ENCODE assay signal across 22 cellular contexts in the genomic region with DNA sequence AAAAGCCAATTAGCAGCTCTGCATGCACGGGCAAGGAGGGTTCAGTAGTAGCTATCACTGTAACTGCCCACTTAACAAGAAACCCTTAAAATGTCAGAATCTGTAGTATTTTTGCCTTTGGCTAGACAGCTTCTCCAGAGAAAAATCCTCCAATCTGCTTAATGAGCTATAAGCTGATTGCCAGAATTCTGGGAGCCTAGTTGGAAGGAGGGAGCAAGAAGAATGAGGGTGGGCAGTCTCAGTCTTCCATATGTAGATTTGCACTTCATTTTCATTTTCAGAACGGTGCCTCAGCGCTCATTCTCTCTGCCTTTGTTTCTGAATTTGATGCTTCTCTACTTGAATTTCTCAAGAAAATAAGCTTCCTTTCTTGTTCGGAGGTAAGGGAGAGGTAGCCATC.
"Had no signal": no experiment of that assay in that cellular context is flagged by ENCODE, and none has a peak within 500 bp of the region (broad histone marks: within the 10 kb centered on the region; RNA-seq: fewer than 3 reads in every experiment).

No MANE protein-coding gene starts in this region.

- H3K27me3 Mint-ChIP-seq: activated CD4-positive, alpha-beta memory T cell treated with anti-CD3 and anti-CD28 coated beads, Interleukin-2, amount 10 ng/mL, durations not matched to agents 7 days and 5 days; activated CD4-positive, alpha-beta T cell treated with anti-CD3 and anti-CD28 coated beads, Interleukin-2, amount 10 ng/mL, durations not matched to agents 24 days and 14 days; T-helper 17 cell had no signal

- H3K9me3 Mint-ChIP-seq: activated CD4-positive, alpha-beta memory T cell treated with anti-CD3 and anti-CD28 coated beads, Interleukin-2, amount 10 ng/mL, durations not matched to agents 7 days and 5 days; activated CD4-positive, alpha-beta T cell treated with anti-CD3 and anti-CD28 coated beads, Interleukin-2, amount 10 ng/mL, durations not matched to agents 24 days and 14 days; activated naive CD8-positive, alpha-beta T cell treated with anti-CD3 and anti-CD28 coated beads for 36 hours; stimulated activated memory B cell treated with anti-CD40 and anti-IgM and Interleukin-4, amounts not matched to agents 10 μg/mL and 1 μg/mL and 100 μg/mL, for 72 hours had no signal

- H3K27ac ChIP-seq: coronary artery, epithelial cell of prostate, heart left ventricle, stomach, suprapubic skin, tibial nerve had no signal

- H3K4me1 ChIP-seq: heart left ventricle, stomach, suprapubic skin, tibial nerve had no signal

- H3K36me3 Mint-ChIP-seq: memory B cell; stimulated activated memory B cell treated with anti-CD40 and anti-IgM and Interleukin-4, amounts not matched to agents 10 μg/mL and 1 μg/mL and 100 μg/mL, for 72 hours had no signal

- H3K4me1 Mint-ChIP-seq: memory B cell; stimulated activated memory B cell treated with anti-CD40 and anti-IgM and Interleukin-4, amounts not matched to agents 10 μg/mL and 1 μg/mL and 100 μg/mL, for 72 hours had no signal

- ATAC-seq: activated CD4-positive, CD25-positive, alpha-beta regulatory T cell treated with anti-CD3 and anti-CD28 coated beads, Interleukin-2, amount 50 U/mL, for 24 hours; heart left ventricle; left cardiac atrium; mucosa of descending colon; sciatic nerve; stimulated activated memory B cell treated with anti-CD40 and anti-IgM and Interleukin-4, amounts not matched to agents 10 μg/mL and 1 μg/mL and 100 μg/mL, for 72 hours; T-helper 17 cell had no signal

- H3K36me3 ChIP-seq: suprapubic skin had no signal

- H3K4me3 Mint-ChIP-seq: activated CD4-positive, alpha-beta memory T cell treated with anti-CD3 and anti-CD28 coated beads, Interleukin-2, amount 10 ng/mL, durations not matched to agents 7 days and 5 days; activated CD4-positive, alpha-beta T cell treated with anti-CD3 and anti-CD28 coated beads, Interleukin-2, amount 10 ng/mL, durations not matched to agents 24 days and 14 days; activated naive CD8-positive, alpha-beta T cell treated with anti-CD3 and anti-CD28 coated beads for 36 hours; memory B cell; stimulated activated memory B cell treated with anti-CD40 and anti-IgM and Interleukin-4, amounts not matched to agents 10 μg/mL and 1 μg/mL and 100 μg/mL, for 72 hours; T-helper 17 cell had no signal

- H3K27ac Mint-ChIP-seq: activated CD4-positive, alpha-beta memory T cell treated with anti-CD3 and anti-CD28 coated beads, Interleukin-2, amount 10 ng/mL, durations not matched to agents 7 days and 5 days; activated CD4-positive, alpha-beta T cell treated with anti-CD3 and anti-CD28 coated beads, Interleukin-2, amount 10 ng/mL, durations not matched to agents 24 days and 14 days; activated naive CD8-positive, alpha-beta T cell treated with anti-CD3 and anti-CD28 coated beads for 36 hours; memory B cell; stimulated activated memory B cell treated with anti-CD40 and anti-IgM and Interleukin-4, amounts not matched to agents 10 μg/mL and 1 μg/mL and 100 μg/mL, for 72 hours; T-helper 17 cell had no signal

- DNase-seq: activated CD4-positive, alpha-beta memory T cell treated with anti-CD3 and anti-CD28 coated beads, Interleukin-2, amount 10 ng/mL, durations not matched to agents 7 days and 5 days; activated naive CD8-positive, alpha-beta T cell treated with anti-CD3 and anti-CD28 coated beads for 36 hours; activated T-cell treated with anti-CD3 and anti-CD28 coated beads for 4 hours; cerebellar nuclear complex; heart left ventricle; islet precursor cell; left cardiac atrium; mucosa of descending colon; nucleus accumbens; small intestine; stimulated activated CD4-positive, alpha-beta T cell treated with anti-CD3 and anti-CD28 coated beads, Interleukin-15, amount 100 ng/mL, for 24 hours; stomach; T-helper 17 cell had no signal

- H3K27me3 ChIP-seq: heart left ventricle, stomach, suprapubic skin, tibial nerve had no signal

- H3K9me3 ChIP-seq: mucosa of descending colon, stomach, suprapubic skin had no signal

- H3K4me3 ChIP-seq: coronary artery, heart left ventricle, mucosa of descending colon, stomach, suprapubic skin, tibial nerve had no signal
